In genomic region chr10:14626126-14626525, GRCh38 we compare ENCODE assay signal across 16 cellular contexts.
"Had no signal": no experiment of that assay in that cellular context is flagged by ENCODE, and none has a peak within 500 bp of the region (broad histone marks: within the 10 kb centered on the region; RNA-seq: fewer than 3 reads in every experiment).

No MANE protein-coding gene starts in this region.

- H3K4me3 Mint-ChIP-seq: activated naive CD8-positive, alpha-beta T cell; activated T-cell treated with anti-CD3 and anti-CD28 coated beads, Interleukin-2, amount 50 U/mL, for 4 hours; memory B cell had no signal

- H3K36me3 ChIP-seq: heart right ventricle, left lung, prostate gland, suprapubic skin, upper lobe of right lung had no signal

- DNase-seq: activated CD4-positive, CD25-positive, alpha-beta regulatory T cell; activated gamma-delta T cell; activated T-cell treated with anti-CD3 and anti-CD28 coated beads, Interleukin-2, amount 50 U/mL, for 4 hours; foreskin keratinocyte; heart right ventricle; islet precursor cell; left lung; stimulated activated CD4-positive, alpha-beta T cell treated with anti-CD3 and anti-CD28 coated beads, Interleukin-12 subunit alpha, Interleukin-12 subunit beta, amount 100 ng/mL, for 4 hours; stimulated activated naive CD4-positive, alpha-beta T cell treated with Interleukin-2 at 50 U/mL for 16 hours; T-helper 2 cell; upper lobe of right lung had no signal

- H3K27ac ChIP-seq: foreskin keratinocyte, heart right ventricle, left lung, suprapubic skin, upper lobe of right lung had no signal

- ATAC-seq: activated T-cell treated with anti-CD3 and anti-CD28 coated beads, Interleukin-2, amount 50 U/mL, for 4 hours; foreskin keratinocyte; left lung; sciatic nerve had no signal

- H3K27me3 ChIP-seq: heart right ventricle, left lung, suprapubic skin, upper lobe of right lung had no signal

- H3K9me3 Mint-ChIP-seq: activated T-cell treated with anti-CD3 and anti-CD28 coated beads, Interleukin-2, amount 50 U/mL, for 4 hours; memory B cell had no signal

- H3K27ac Mint-ChIP-seq: activated naive CD8-positive, alpha-beta T cell; memory B cell had no signal

- H3K27me3 Mint-ChIP-seq: activated naive CD8-positive, alpha-beta T cell; memory B cell had no signal

- H3K4me1 ChIP-seq: foreskin keratinocyte, prostate gland, suprapubic skin, upper lobe of right lung had no signal

- H3K4me3 ChIP-seq: heart right ventricle, left lung, prostate gland, suprapubic skin, upper lobe of right lung had no signal

- H3K36me3 Mint-ChIP-seq: activated naive CD8-positive, alpha-beta T cell had no signal

- H3K9me3 ChIP-seq: heart right ventricle, left lung, prostate gland, suprapubic skin, upper lobe of right lung had no signal
